ENCODE assay signal across 15 cellular contexts in the genomic region with DNA sequence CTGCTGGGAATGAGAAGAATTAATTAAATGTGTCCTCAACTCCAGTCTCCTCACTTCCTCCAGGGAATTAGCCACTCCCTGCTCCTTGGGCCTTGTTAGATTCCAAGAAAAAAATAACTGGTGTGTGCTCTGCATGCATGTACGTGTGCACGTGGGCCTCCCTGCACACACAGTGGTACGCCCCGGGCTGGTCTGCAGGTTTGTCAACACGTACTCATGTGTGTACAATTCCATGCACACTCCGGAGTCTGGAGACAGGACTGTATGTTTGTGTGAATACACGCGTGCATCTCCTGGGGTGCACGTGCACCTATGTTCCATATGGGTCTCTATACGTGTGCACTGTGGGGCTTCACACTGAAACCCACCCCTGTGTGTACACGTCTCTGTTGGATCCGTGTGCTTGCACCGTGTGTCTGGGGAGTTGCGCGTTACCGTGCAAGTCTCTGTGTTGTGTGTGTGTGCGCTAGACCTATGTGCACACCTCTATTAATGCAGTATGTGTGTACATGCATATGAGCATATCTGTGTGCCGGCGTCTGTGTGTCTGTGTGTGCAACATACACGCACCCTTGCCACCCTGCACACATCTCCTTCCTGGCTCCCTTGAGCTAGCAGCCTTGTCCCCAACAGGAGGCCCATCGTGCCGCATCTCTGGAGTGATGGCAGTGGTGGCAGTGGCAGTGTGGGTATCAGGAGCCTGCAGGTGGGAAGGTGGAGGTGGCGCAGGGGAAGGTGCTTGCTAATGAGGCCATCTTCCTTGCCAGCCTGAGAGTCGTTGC.
"Had no signal": no experiment of that assay in that cellular context is flagged by ENCODE, and none has a peak within 500 bp of the region (broad histone marks: within the 10 kb centered on the region; RNA-seq: fewer than 3 reads in every experiment).

No MANE protein-coding gene starts in this region.

- H3K27ac Mint-ChIP-seq: activated CD4-positive, alpha-beta T cell treated with anti-CD3 and anti-CD28 coated beads, Interleukin-2, amount 10 ng/mL, durations not matched to agents 7 days and 5 days; natural killer cell; stimulated activated naive CD8-positive, alpha-beta T cell treated with anti-CD3 and anti-CD28 coated beads, Interleukin-15, Interleukin-2, amounts not matched to agents 100 ng/mL and 50 ng/mL, for 24 hours; T-helper 17 cell; WTC11 had no signal

- H3K36me3 Mint-ChIP-seq: natural killer cell, WTC11 had no signal

- ATAC-seq: natural killer cell, psoas muscle, T-helper 17 cell, WTC11 had no signal

- H3K4me1 Mint-ChIP-seq: activated CD4-positive, alpha-beta T cell treated with anti-CD3 and anti-CD28 coated beads, Interleukin-2, amount 10 ng/mL, durations not matched to agents 7 days and 5 days; natural killer cell had no signal

- H3K9me3 Mint-ChIP-seq: activated CD4-positive, alpha-beta T cell treated with anti-CD3 and anti-CD28 coated beads, Interleukin-2, amount 10 ng/mL, durations not matched to agents 7 days and 5 days; natural killer cell; stimulated activated naive CD8-positive, alpha-beta T cell treated with anti-CD3 and anti-CD28 coated beads, Interleukin-15, Interleukin-2, amounts not matched to agents 100 ng/mL and 50 ng/mL, for 24 hours; WTC11 had no signal

- DNase-seq: activated CD4-positive, alpha-beta T cell treated with anti-CD3 and anti-CD28 coated beads, Interleukin-2, amount 10 ng/mL, durations not matched to agents 7 days and 5 days; activated CD8-positive, alpha-beta memory T cell treated with anti-CD3 and anti-CD28 coated beads for 24 hours; activated gamma-delta T cell treated with Interleukin-2 at 50 U/mL for 16 hours; activated T-cell treated with anti-CD3 and anti-CD28 coated beads for 4 hours; foreskin melanocyte; natural killer cell; stimulated activated CD4-positive, alpha-beta T cell treated with anti-CD3 and anti-CD28 coated beads, Interleukin-4, amount 100 ng/mL, for 1 hour; stimulated activated CD8-positive, alpha-beta memory T cell treated with anti-CD3 and anti-CD28 coated beads, Interleukin-4, amount 100 ng/mL, for 48 hours; T-helper 17 cell; upper lobe of left lung had no signal

- H3K27me3 ChIP-seq: breast epithelium, upper lobe of left lung had no signal

- H3K4me3 ChIP-seq: breast epithelium, lung, psoas muscle, upper lobe of left lung had no signal

- H3K4me1 ChIP-seq: breast epithelium, psoas muscle had no signal

- H3K36me3 ChIP-seq: breast epithelium, upper lobe of left lung had no signal

- H3K4me3 Mint-ChIP-seq: activated CD4-positive, alpha-beta T cell treated with anti-CD3 and anti-CD28 coated beads, Interleukin-2, amount 10 ng/mL, durations not matched to agents 7 days and 5 days; natural killer cell; stimulated activated naive CD8-positive, alpha-beta T cell treated with anti-CD3 and anti-CD28 coated beads, Interleukin-15, Interleukin-2, amounts not matched to agents 100 ng/mL and 50 ng/mL, for 24 hours; T-helper 17 cell; WTC11 had no signal

- H3K9me3 ChIP-seq: breast epithelium, psoas muscle, upper lobe of left lung had no signal

- H3K27ac ChIP-seq: breast epithelium, psoas muscle, upper lobe of left lung had no signal
